In genomic region chr11:70790671-70791300, GRCh38 we compare ENCODE assay signal across 2 cellular contexts.
TF ChIP-seq lines count a peak whose summit lies in the region.

No MANE protein-coding gene starts in this region.

TF ChIP-seq in HCT116, 20 proteins besides CTCF, POLR2A, EP300 and RAD21 (continued from another document):
- TF ChIP-seq, protein P1, sequence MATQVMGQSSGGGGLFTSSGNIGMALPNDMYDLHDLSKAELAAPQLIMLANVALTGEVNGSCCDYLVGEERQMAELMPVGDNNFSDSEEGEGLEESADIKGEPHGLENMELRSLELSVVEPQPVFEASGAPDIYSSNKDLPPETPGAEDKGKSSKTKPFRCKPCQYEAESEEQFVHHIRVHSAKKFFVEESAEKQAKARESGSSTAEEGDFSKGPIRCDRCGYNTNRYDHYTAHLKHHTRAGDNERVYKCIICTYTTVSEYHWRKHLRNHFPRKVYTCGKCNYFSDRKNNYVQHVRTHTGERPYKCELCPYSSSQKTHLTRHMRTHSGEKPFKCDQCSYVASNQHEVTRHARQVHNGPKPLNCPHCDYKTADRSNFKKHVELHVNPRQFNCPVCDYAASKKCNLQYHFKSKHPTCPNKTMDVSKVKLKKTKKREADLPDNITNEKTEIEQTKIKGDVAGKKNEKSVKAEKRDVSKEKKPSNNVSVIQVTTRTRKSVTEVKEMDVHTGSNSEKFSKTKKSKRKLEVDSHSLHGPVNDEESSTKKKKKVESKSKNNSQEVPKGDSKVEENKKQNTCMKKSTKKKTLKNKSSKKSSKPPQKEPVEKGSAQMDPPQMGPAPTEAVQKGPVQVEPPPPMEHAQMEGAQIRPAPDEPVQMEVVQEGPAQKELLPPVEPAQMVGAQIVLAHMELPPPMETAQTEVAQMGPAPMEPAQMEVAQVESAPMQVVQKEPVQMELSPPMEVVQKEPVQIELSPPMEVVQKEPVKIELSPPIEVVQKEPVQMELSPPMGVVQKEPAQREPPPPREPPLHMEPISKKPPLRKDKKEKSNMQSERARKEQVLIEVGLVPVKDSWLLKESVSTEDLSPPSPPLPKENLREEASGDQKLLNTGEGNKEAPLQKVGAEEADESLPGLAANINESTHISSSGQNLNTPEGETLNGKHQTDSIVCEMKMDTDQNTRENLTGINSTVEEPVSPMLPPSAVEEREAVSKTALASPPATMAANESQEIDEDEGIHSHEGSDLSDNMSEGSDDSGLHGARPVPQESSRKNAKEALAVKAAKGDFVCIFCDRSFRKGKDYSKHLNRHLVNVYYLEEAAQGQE (IDR thresholded peaks at IDR 0.05; ENCODE audit: low read depth) = no peak
- no peak for TF ChIP-seq CEBPB (IDR thresholded peaks at IDR 0.05; ENCODE audit: low read depth)
- no peak for TF ChIP-seq SP1 (IDR thresholded peaks at IDR 0.05; ENCODE audit: low read depth)
- no peak for TF ChIP-seq ZNF274 (IDR thresholded peaks at IDR 0.05; ENCODE audit: low read depth, low read length)
- TF ChIP-seq, protein P2, sequence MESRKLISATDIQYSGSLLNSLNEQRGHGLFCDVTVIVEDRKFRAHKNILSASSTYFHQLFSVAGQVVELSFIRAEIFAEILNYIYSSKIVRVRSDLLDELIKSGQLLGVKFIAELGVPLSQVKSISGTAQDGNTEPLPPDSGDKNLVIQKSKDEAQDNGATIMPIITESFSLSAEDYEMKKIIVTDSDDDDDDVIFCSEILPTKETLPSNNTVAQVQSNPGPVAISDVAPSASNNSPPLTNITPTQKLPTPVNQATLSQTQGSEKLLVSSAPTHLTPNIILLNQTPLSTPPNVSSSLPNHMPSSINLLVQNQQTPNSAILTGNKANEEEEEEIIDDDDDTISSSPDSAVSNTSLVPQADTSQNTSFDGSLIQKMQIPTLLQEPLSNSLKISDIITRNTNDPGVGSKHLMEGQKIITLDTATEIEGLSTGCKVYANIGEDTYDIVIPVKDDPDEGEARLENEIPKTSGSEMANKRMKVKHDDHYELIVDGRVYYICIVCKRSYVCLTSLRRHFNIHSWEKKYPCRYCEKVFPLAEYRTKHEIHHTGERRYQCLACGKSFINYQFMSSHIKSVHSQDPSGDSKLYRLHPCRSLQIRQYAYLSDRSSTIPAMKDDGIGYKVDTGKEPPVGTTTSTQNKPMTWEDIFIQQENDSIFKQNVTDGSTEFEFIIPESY (IDR thresholded peaks at IDR 0.05; ENCODE audit: extremely low read depth, insufficient replicate concordance, low read length) = no peak
- TF ChIP-seq ATF3 (IDR thresholded peaks at IDR 0.05) = no peak
- no peak for TF ChIP-seq JUND (IDR thresholded peaks at IDR 0.05)

TF ChIP-seq in WTC11, 78 proteins besides CTCF, POLR2A, EP300 and RAD21 (continued from another document):
- TF ChIP-seq ZNF317 (CRISPR knock-in tag; IDR thresholded peaks at IDR 0.05; ENCODE audit: borderline replicate concordance, low read depth) = no peak
- TF ChIP-seq IRF1 (CRISPR knock-in tag; IDR thresholded peaks at IDR 0.05) = no peak
- TF ChIP-seq ZBTB21 (CRISPR knock-in tag; IDR thresholded peaks at IDR 0.05; ENCODE audit: borderline replicate concordance) = no peak
- TF ChIP-seq FOXJ3 (CRISPR knock-in tag; IDR thresholded peaks at IDR 0.05; ENCODE audit: borderline replicate concordance) = no peak
- TF ChIP-seq EMX1 (CRISPR knock-in tag; IDR thresholded peaks at IDR 0.05) = no peak
- TF ChIP-seq ZNF138 (CRISPR knock-in tag; conservative IDR thresholded peaks at IDR 0.05) = no peak
- TF ChIP-seq, protein P3, sequence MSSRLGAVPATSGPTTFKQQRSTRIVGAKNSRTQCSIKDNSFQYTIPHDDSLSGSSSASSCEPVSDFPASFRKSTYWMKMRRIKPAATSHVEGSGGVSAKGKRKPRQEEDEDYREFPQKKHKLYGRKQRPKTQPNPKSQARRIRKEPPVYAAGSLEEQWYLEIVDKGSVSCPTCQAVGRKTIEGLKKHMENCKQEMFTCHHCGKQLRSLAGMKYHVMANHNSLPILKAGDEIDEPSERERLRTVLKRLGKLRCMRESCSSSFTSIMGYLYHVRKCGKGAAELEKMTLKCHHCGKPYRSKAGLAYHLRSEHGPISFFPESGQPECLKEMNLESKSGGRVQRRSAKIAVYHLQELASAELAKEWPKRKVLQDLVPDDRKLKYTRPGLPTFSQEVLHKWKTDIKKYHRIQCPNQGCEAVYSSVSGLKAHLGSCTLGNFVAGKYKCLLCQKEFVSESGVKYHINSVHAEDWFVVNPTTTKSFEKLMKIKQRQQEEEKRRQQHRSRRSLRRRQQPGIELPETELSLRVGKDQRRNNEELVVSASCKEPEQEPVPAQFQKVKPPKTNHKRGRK (CRISPR knock-in tag; IDR thresholded peaks at IDR 0.05; ENCODE audit: borderline replicate concordance) = no peak
- TF ChIP-seq, protein P4, sequence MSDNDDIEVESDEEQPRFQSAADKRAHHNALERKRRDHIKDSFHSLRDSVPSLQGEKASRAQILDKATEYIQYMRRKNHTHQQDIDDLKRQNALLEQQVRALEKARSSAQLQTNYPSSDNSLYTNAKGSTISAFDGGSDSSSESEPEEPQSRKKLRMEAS (CRISPR knock-in tag; IDR thresholded peaks at IDR 0.05) = no peak
- TF ChIP-seq MXD4 (CRISPR knock-in tag; IDR thresholded peaks at IDR 0.05; ENCODE audit: borderline replicate concordance) = no peak
- TF ChIP-seq, protein P5, sequence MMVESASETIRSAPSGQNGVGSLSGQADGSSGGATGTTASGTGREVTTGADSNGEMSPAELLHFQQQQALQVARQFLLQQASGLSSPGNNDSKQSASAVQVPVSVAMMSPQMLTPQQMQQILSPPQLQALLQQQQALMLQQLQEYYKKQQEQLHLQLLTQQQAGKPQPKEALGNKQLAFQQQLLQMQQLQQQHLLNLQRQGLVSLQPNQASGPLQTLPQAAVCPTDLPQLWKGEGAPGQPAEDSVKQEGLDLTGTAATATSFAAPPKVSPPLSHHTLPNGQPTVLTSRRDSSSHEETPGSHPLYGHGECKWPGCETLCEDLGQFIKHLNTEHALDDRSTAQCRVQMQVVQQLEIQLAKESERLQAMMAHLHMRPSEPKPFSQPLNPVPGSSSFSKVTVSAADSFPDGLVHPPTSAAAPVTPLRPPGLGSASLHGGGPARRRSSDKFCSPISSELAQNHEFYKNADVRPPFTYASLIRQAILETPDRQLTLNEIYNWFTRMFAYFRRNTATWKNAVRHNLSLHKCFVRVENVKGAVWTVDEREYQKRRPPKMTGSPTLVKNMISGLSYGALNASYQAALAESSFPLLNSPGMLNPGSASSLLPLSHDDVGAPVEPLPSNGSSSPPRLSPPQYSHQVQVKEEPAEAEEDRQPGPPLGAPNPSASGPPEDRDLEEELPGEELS (CRISPR knock-in tag; IDR thresholded peaks at IDR 0.05) = no peak
- no peak for TF ChIP-seq GABPB1 (CRISPR knock-in tag; IDR thresholded peaks at IDR 0.05)
- no peak for TF ChIP-seq CREM (CRISPR knock-in tag; IDR thresholded peaks at IDR 0.05)
- TF ChIP-seq PRRX2 (CRISPR knock-in tag; IDR thresholded peaks at IDR 0.05) = no peak
TF ChIP-seq in WTC11: peak in this region for 0.
